ENCODE assay signal across 1 cellular context in the genomic region with DNA sequence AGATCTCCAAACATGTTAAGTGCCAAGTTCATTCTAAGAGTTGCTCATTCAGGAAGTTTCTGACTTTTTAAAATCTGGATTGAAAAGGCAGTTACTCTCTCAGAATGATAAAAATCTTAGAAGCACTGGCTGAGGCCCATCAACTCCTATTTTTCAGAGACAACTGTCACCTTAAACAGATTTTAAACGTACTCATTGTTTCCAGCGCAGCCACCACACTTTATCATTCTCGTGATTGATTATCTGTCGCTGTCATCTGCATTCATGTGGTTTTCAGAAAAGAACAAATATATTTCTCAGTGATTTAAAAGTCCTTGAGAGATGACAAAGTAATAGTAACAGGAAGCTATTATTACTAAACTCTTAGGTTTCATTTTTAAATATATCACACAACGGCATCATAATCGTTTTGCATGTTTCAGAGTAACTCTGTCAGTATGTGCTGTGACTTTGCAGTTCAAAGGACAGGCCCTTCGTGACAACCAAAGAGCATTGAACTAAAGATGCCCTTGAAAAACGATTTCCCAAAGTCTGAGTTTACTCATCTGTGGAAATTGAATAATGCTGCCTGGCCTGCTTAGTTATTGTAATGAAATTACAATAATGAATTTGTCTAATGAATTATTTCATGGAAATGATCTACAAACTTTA.
TF ChIP-seq lines count a peak whose summit lies in the region.

No MANE protein-coding gene starts in this region.

TF ChIP-seq in SK-N-SH, 30 proteins besides CTCF, POLR2A, EP300 and RAD21 (continued from another document):
- TF ChIP-seq, protein P1, sequence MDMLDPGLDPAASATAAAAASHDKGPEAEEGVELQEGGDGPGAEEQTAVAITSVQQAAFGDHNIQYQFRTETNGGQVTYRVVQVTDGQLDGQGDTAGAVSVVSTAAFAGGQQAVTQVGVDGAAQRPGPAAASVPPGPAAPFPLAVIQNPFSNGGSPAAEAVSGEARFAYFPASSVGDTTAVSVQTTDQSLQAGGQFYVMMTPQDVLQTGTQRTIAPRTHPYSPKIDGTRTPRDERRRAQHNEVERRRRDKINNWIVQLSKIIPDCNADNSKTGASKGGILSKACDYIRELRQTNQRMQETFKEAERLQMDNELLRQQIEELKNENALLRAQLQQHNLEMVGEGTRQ (IDR thresholded peaks at IDR 0.05; ENCODE audit: borderline replicate concordance, low read depth, low read length), result no peak
- TF ChIP-seq TAF1 (IDR thresholded peaks at IDR 0.05; ENCODE audit: borderline replicate concordance, low read depth, low read length) (0 out of 2 replicates have a peak, but pooled peaks have one; percentile 40), POLR2AphosphoS5 (IDR thresholded peaks at IDR 0.05; ENCODE audit: low read depth, low read length) (peak; percentile 36; the same call in 1 of the 2 replicates), CHD2 (IDR thresholded peaks at IDR 0.05; ENCODE audit: low read length, partially characterized antibody) (no peak), RXRA (IDR thresholded peaks at IDR 0.05; ENCODE audit: borderline replicate concordance, low read depth) (no peak), TEAD4 (IDR thresholded peaks at IDR 0.05; ENCODE audit: borderline replicate concordance, insufficient read depth) (peak; percentile 88), GABPA (IDR thresholded peaks at IDR 0.05; ENCODE audit: low read depth) (no peak), SIN3A (IDR thresholded peaks at IDR 0.05; ENCODE audit: borderline replicate concordance, low read depth, low read length) (peak; percentile 65; the same call in 1 of the 2 replicates), RCOR1 (IDR thresholded peaks at IDR 0.05; ENCODE audit: low read length) (no peak), NRF1 (IDR thresholded peaks at IDR 0.05; ENCODE audit: low read depth, low read length) (no peak)
- TF ChIP-seq, protein P2, sequence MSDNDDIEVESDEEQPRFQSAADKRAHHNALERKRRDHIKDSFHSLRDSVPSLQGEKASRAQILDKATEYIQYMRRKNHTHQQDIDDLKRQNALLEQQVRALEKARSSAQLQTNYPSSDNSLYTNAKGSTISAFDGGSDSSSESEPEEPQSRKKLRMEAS (IDR thresholded peaks at IDR 0.05; ENCODE audit: low read depth), result 0 out of 2 replicates have a peak, but pooled peaks have one; percentile 33
- TF ChIP-seq, protein P3, sequence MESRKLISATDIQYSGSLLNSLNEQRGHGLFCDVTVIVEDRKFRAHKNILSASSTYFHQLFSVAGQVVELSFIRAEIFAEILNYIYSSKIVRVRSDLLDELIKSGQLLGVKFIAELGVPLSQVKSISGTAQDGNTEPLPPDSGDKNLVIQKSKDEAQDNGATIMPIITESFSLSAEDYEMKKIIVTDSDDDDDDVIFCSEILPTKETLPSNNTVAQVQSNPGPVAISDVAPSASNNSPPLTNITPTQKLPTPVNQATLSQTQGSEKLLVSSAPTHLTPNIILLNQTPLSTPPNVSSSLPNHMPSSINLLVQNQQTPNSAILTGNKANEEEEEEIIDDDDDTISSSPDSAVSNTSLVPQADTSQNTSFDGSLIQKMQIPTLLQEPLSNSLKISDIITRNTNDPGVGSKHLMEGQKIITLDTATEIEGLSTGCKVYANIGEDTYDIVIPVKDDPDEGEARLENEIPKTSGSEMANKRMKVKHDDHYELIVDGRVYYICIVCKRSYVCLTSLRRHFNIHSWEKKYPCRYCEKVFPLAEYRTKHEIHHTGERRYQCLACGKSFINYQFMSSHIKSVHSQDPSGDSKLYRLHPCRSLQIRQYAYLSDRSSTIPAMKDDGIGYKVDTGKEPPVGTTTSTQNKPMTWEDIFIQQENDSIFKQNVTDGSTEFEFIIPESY (IDR thresholded peaks at IDR 0.05; ENCODE audit: borderline replicate concordance, low read depth), result 0 out of 2 replicates have a peak, but pooled peaks have one; percentile 25
- TF ChIP-seq, protein P4, sequence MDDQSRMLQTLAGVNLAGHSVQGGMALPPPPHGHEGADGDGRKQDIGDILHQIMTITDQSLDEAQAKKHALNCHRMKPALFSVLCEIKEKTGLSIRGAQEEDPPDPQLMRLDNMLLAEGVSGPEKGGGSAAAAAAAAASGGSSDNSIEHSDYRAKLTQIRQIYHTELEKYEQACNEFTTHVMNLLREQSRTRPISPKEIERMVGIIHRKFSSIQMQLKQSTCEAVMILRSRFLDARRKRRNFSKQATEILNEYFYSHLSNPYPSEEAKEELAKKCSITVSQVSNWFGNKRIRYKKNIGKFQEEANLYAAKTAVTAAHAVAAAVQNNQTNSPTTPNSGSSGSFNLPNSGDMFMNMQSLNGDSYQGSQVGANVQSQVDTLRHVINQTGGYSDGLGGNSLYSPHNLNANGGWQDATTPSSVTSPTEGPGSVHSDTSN (IDR thresholded peaks at IDR 0.05), result peak; percentile 96
